ENCODE assay signal across 7 cellular contexts in the genomic region with DNA sequence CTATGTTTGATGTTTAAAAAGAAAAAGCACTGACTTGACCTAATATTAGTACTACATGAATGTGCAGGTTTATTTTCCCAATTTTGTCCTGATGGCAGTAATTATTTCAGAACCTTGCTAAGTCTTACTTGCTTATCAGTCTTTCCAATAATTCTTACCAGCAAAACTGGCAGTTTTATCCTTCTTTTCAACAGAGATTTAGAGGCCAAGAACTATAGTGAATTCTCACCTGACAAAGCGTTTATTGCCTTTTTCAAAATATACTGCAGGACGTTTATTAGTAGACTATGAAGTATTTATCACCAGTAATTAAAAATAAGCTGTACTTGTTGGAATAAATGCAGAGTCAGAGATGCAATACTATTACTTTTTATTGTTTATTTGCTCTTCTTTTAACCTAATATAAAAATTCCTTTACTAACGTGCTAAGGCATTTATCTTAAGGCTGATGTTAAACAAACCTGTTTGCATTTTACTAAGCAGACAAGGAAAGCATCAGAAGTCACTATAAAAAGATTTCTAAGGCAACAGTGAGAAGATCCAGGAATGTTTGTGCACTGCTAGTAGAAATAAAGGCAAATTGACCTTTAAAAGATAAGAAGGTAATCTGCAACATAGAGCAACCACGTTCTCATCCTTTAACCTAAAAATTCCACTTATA.
"Had no signal": no experiment of that assay in that cellular context is flagged by ENCODE, and none has a peak within 500 bp of the region (broad histone marks: within the 10 kb centered on the region; RNA-seq: fewer than 3 reads in every experiment).

No MANE protein-coding gene starts in this region.

- H3K9me3 ChIP-seq: HAP-1 had no signal

- H3K4me1 ChIP-seq: HAP-1 had no signal

- H3K36me3 ChIP-seq: HAP-1 had no signal

- H3K27ac ChIP-seq: GM23248 had no signal

- DNase-seq: GM23248, GOT3, H7, IMR-90 had no signal

- H3K4me3 ChIP-seq: GM23248, HAP-1, K562 had no signal

- ATAC-seq: HCT116, K562 had no signal
